Comparison of ENCODE assay signal across 1 cellular context in genomic region chr3:129597792-129598381, GRCh38.
TF ChIP-seq lines count a peak whose summit lies in the region.

No MANE protein-coding gene starts in this region.

TF ChIP-seq in HepG2, 621 proteins besides CTCF, POLR2A, EP300 and RAD21 (continues in another document):
- TF ChIP-seq SAP130 (CRISPR knock-in tag; IDR thresholded peaks at IDR 0.05; ENCODE audit: low read depth) (peak; percentile 31), MXD1 (CRISPR knock-in tag; IDR thresholded peaks at IDR 0.05) (peak; percentile 60; the same call in 1 of the 2 replicates), ZNF709 (CRISPR knock-in tag; IDR thresholded peaks at IDR 0.05) (no peak), ZFP36 (IDR thresholded peaks at IDR 0.05; ENCODE audit: borderline replicate concordance, low read depth, low read length, partially characterized antibody) (peak; percentile 86), TFAP4 (IDR thresholded peaks at IDR 0.05; ENCODE audit: borderline replicate concordance, low read depth) (peak; percentile 4; the same call in 1 of the 2 replicates), ZNF207 (IDR thresholded peaks at IDR 0.05; ENCODE audit: borderline replicate concordance) (no peak), ZNF674 (CRISPR knock-in tag; IDR thresholded peaks at IDR 0.05; ENCODE audit: low read depth) (no peak), ZNF569 (CRISPR knock-in tag; IDR thresholded peaks at IDR 0.05; ENCODE audit: borderline replicate concordance) (no peak), ZNF781 (CRISPR knock-in tag; IDR thresholded peaks at IDR 0.05; ENCODE audit: borderline replicate concordance, not compliant biosample characterization) (no peak), RORA (CRISPR knock-in tag; IDR thresholded peaks at IDR 0.05) (no peak), ZNF17 (CRISPR knock-in tag; IDR thresholded peaks at IDR 0.05) (no peak), ZNF136 (CRISPR knock-in tag; IDR thresholded peaks at IDR 0.05; ENCODE audit: low read depth) (0 out of 2 replicates have a peak, but pooled peaks have one; percentile 54), CREBL2 (CRISPR knock-in tag; IDR thresholded peaks at IDR 0.05; ENCODE audit: borderline replicate concordance) (no peak), MAFG (CRISPR knock-in tag; IDR thresholded peaks at IDR 0.05) (no peak), ZNF460 (CRISPR knock-in tag; IDR thresholded peaks at IDR 0.05; ENCODE audit: borderline replicate concordance) (no peak), ZNF3 (CRISPR knock-in tag; IDR thresholded peaks at IDR 0.05) (no peak), SIN3A (IDR thresholded peaks at IDR 0.05; ENCODE audit: borderline replicate concordance, low read depth, low read length) (peak; percentile 3; the same call in 1 of the 2 replicates), HDAC1 (CRISPR knock-in tag; IDR thresholded peaks at IDR 0.05) (no peak), ZNF354B (CRISPR knock-in tag; IDR thresholded peaks at IDR 0.05) (no peak), KDM5B (CRISPR knock-in tag; IDR thresholded peaks at IDR 0.05; ENCODE audit: borderline replicate concordance) (peak; percentile 28; the same call in 1 of the 2 replicates), ZNF687 (CRISPR knock-in tag; IDR thresholded peaks at IDR 0.05) (peak; percentile 72), RNF2 (conservative IDR thresholded peaks at IDR 0.05; ENCODE audit: low read depth) (no peak), IKZF4 (CRISPR knock-in tag; IDR thresholded peaks at IDR 0.05; ENCODE audit: borderline replicate concordance, low read depth, not compliant biosample characterization) (no peak), SALL1 (CRISPR knock-in tag; IDR thresholded peaks at IDR 0.05) (peak; percentile 32), HNF4G (IDR thresholded peaks at IDR 0.05; ENCODE audit: borderline replicate concordance, low read depth, low read length) (no peak), HNF4G (CRISPR knock-in tag; IDR thresholded peaks at IDR 0.05; ENCODE audit: borderline replicate concordance, low read depth) (no peak), USF2 (IDR thresholded peaks at IDR 0.05; ENCODE audit: low read depth, low read length) (no peak), USF2 (CRISPR knock-in tag; IDR thresholded peaks at IDR 0.05; ENCODE audit: borderline replicate concordance) (no peak), ZNF274 (CRISPR knock-in tag; IDR thresholded peaks at IDR 0.05) (no peak), PRDM4 (CRISPR knock-in tag; IDR thresholded peaks at IDR 0.05; ENCODE audit: borderline replicate concordance) (no peak), ZNF350 (CRISPR knock-in tag; IDR thresholded peaks at IDR 0.05; ENCODE audit: borderline replicate concordance, low read depth) (peak; percentile 32; the same call in 1 of the 2 replicates), RFX1 (IDR thresholded peaks at IDR 0.05) (no peak), PRDM10 (CRISPR knock-in tag; IDR thresholded peaks at IDR 0.05; ENCODE audit: low read depth) (no peak)
- TF ChIP-seq, protein P1, sequence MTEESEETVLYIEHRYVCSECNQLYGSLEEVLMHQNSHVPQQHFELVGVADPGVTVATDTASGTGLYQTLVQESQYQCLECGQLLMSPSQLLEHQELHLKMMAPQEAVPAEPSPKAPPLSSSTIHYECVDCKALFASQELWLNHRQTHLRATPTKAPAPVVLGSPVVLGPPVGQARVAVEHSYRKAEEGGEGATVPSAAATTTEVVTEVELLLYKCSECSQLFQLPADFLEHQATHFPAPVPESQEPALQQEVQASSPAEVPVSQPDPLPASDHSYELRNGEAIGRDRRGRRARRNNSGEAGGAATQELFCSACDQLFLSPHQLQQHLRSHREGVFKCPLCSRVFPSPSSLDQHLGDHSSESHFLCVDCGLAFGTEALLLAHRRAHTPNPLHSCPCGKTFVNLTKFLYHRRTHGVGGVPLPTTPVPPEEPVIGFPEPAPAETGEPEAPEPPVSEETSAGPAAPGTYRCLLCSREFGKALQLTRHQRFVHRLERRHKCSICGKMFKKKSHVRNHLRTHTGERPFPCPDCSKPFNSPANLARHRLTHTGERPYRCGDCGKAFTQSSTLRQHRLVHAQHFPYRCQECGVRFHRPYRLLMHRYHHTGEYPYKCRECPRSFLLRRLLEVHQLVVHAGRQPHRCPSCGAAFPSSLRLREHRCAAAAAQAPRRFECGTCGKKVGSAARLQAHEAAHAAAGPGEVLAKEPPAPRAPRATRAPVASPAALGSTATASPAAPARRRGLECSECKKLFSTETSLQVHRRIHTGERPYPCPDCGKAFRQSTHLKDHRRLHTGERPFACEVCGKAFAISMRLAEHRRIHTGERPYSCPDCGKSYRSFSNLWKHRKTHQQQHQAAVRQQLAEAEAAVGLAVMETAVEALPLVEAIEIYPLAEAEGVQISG (CRISPR knock-in tag; IDR thresholded peaks at IDR 0.05) = no peak
- TF ChIP-seq, protein P2, sequence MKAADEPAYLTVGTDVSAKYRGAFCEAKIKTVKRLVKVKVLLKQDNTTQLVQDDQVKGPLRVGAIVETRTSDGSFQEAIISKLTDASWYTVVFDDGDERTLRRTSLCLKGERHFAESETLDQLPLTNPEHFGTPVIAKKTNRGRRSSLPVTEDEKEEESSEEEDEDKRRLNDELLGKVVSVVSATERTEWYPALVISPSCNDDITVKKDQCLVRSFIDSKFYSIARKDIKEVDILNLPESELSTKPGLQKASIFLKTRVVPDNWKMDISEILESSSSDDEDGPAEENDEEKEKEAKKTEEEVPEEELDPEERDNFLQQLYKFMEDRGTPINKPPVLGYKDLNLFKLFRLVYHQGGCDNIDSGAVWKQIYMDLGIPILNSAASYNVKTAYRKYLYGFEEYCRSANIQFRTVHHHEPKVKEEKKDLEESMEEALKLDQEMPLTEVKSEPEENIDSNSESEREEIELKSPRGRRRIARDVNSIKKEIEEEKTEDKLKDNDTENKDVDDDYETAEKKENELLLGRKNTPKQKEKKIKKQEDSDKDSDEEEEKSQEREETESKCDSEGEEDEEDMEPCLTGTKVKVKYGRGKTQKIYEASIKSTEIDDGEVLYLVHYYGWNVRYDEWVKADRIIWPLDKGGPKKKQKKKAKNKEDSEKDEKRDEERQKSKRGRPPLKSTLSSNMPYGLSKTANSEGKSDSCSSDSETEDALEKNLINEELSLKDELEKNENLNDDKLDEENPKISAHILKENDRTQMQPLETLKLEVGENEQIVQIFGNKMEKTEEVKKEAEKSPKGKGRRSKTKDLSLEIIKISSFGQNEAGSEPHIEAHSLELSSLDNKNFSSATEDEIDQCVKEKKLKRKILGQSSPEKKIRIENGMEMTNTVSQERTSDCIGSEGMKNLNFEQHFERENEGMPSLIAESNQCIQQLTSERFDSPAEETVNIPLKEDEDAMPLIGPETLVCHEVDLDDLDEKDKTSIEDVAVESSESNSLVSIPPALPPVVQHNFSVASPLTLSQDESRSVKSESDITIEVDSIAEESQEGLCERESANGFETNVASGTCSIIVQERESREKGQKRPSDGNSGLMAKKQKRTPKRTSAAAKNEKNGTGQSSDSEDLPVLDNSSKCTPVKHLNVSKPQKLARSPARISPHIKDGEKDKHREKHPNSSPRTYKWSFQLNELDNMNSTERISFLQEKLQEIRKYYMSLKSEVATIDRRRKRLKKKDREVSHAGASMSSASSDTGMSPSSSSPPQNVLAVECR (CRISPR knock-in tag; IDR thresholded peaks at IDR 0.05; ENCODE audit: borderline replicate concordance) = peak; percentile 36
- TF ChIP-seq, protein P3, sequence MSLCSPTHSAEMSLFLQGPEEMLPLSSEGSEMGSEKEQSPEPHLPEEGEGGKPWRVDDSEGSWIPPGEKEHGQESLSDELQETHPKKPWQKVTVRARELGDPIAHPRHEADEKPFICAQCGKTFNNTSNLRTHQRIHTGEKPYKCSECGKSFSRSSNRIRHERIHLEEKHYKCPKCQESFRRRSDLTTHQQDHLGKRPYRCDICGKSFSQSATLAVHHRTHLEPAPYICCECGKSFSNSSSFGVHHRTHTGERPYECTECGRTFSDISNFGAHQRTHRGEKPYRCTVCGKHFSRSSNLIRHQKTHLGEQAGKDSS (CRISPR knock-in tag; IDR thresholded peaks at IDR 0.05; ENCODE audit: borderline replicate concordance, low read depth) = no peak
